ENCODE assay signal across 28 cellular contexts in genomic region chr2:144006139-144006538, GRCh38.
DNase-seq lines count a peak whose midpoint lies in the region; ATAC-seq, FAIRE-seq and TF ChIP-seq lines count a peak whose summit lies in the region.
"Had no signal": no experiment of that assay in that cellular context is flagged by ENCODE, and none has a peak within 500 bp of the region (broad histone marks: within the 10 kb centered on the region; RNA-seq: fewer than 3 reads in every experiment).

No MANE protein-coding gene starts in this region.

- ATAC-seq in HG03139 (IDR thresholded peaks at IDR 0.05; ENCODE audit: unreplicated experiment) (no peak), HG03460 (IDR thresholded peaks at IDR 0.05; ENCODE audit: unreplicated experiment) (no peak)
- ATAC-seq: GM12878 had no signal

- intact Hi-C loops in tibial artery (cut with DNase I; ENCODE audit: low total_unique reads): no loop called here

- H3K36me3 ChIP-seq in endodermal cell (ENCODE audit: control insufficient read depth, insufficient read depth, low read length) (no peaks in the 10 kb centered on the region), tibial artery (no peaks in the 10 kb centered on the region)
- H3K36me3 ChIP-seq: BE2C, BLaER1 had no signal

- peaks cover 13% of the 10 kb centered on the region for H3K4me1 Mint-ChIP-seq in endodermal cell
- H3K4me1 Mint-ChIP-seq: CD14-positive monocyte; CD4-positive, CD25-positive, alpha-beta regulatory T cell; CD8-positive, alpha-beta memory T cell had no signal

- peaks cover 2% of the 10 kb centered on the region for H3K4me1 ChIP-seq in endodermal cell (ENCODE audit: control insufficient read depth, insufficient read depth, low read length)
- no peaks in the 10 kb centered on the region for H3K4me1 ChIP-seq in tibial artery
- H3K4me1 ChIP-seq: BLaER1 had no signal

- H3K27ac Mint-ChIP-seq in endodermal cell: peak overlapping the region; percentile 40
- H3K27ac Mint-ChIP-seq: CD14-positive monocyte; CD4-positive, alpha-beta memory T cell; CD4-positive, CD25-positive, alpha-beta regulatory T cell; CD8-positive, alpha-beta memory T cell had no signal

- no peaks in the 10 kb centered on the region for H3K9me3 Mint-ChIP-seq in endodermal cell
- H3K9me3 Mint-ChIP-seq: CD4-positive, alpha-beta memory T cell; CD4-positive, CD25-positive, alpha-beta regulatory T cell; CD8-positive, alpha-beta memory T cell had no signal

- H3K9me3 ChIP-seq in endodermal cell (ENCODE audit: control insufficient read depth, low read length) (no peaks in the 10 kb centered on the region), tibial artery (no peaks in the 10 kb centered on the region)
- H3K9me3 ChIP-seq: BE2C, BLaER1 had no signal

- H3K27ac ChIP-seq in endodermal cell (ENCODE audit: low read depth, low read length) (no peak overlapping the region), tibial artery (no peak overlapping the region)
- H3K27ac ChIP-seq: BLaER1 had no signal

- H3K27me3 ChIP-seq in endodermal cell (ENCODE audit: control insufficient read depth, insufficient read depth, low read length, poor library complexity, severe bottlenecking) (no peaks in the 10 kb centered on the region), tibial artery (no peaks in the 10 kb centered on the region)
- H3K27me3 ChIP-seq: BE2C, BLaER1 had no signal

- TF ChIP-seq CTCF in D721Med (IDR thresholded peaks at IDR 0.05; ENCODE audit: insufficient read depth, missing control alignments): no peak
- no peak for TF ChIP-seq CTCF in endodermal cell (conservative IDR thresholded peaks at IDR 0.05)
- TF ChIP-seq CTCF in tibial artery (IDR thresholded peaks at IDR 0.05): no peak

- no peaks in the 10 kb centered on the region for H3K36me3 Mint-ChIP-seq in endodermal cell (ENCODE audit: low read depth)

- H3K27me3 Mint-ChIP-seq in endodermal cell (ENCODE audit: insufficient read depth): no peaks in the 10 kb centered on the region
- H3K27me3 Mint-ChIP-seq: CD4-positive, alpha-beta memory T cell; CD4-positive, CD25-positive, alpha-beta regulatory T cell; CD8-positive, alpha-beta memory T cell had no signal

- peak; percentile 93 for FAIRE-seq in D721Med (lab: Jason Lieb, UNC)
- FAIRE-seq: GM12878, GM12892, GM18507 had no signal

- no peak overlapping the region for H3K9ac ChIP-seq in endodermal cell (ENCODE audit: extremely low read depth, low read length, poor library complexity, severe bottlenecking)
- H3K9ac ChIP-seq: BLaER1 had no signal

- 92 to 94% methylated on average over 7 of the region's 7 CpGs for WGBS in endodermal cell (ENCODE audit: insufficient coverage in 1 of 2, insufficient read length in 1 of 2), 2 experiments

- DNase-seq in D721Med (ENCODE audit: insufficient read length, low spot score) (no peak), NCI-H524 treated with DMSO at 0.1 percent for 48 hours (lab: John Stamatoyannopoulos, UW) (peak; percentile 62), NCI-H82 treated with DMSO at 0.1 percent for 48 hours (lab: John Stamatoyannopoulos, UW; ENCODE audit: unreplicated experiment) (peak; percentile 99), endodermal cell (no peak), SW480 (ENCODE audit: low spot score) (no peak), tibial artery (no peak)
- DNase-seq: 8988T; ACHN; BE2C; C1 segment of cervical spinal cord; CD4-positive, alpha-beta memory T cell; CD4-positive, CD25-positive, alpha-beta regulatory T cell; CD8-positive, alpha-beta memory T cell; COR-L47; DMS 273 treated with DMSO at 0.1 percent for 48 hours; DMS153; DMS53; DMS79; DND-41; EL; GDM1 had no signal

- H3K4me3 ChIP-seq in endodermal cell (ENCODE audit: low read length) (no peak overlapping the region), tibial artery (no peak overlapping the region)
- H3K4me3 ChIP-seq: BLaER1, GM12878 had no signal

- H3K4me3 Mint-ChIP-seq in endodermal cell: no peak overlapping the region
- H3K4me3 Mint-ChIP-seq: CD14-positive monocyte; CD4-positive, alpha-beta memory T cell; CD4-positive, CD25-positive, alpha-beta regulatory T cell; CD8-positive, alpha-beta memory T cell had no signal

Comparison
In these comparisons a context has a peak if more than half of its experiments do, and no peak if none do; other contexts are left out.
1. DNase-seq: peak in NCI-H524 treated with DMSO at 0.1 percent for 48 hours (single experiment) and NCI-H82 treated with DMSO at 0.1 percent for 48 hours (single experiment); none in D721Med (single experiment), endodermal cell (single experiment), SW480 (single experiment) and tibial artery (0 of 2).